20 cellular contexts compared by ENCODE assay signal in genomic region chr2:35708411-35708810, GRCh38.
"Had no signal": no experiment of that assay in that cellular context is flagged by ENCODE, and none has a peak within 500 bp of the region (broad histone marks: within the 10 kb centered on the region; RNA-seq: fewer than 3 reads in every experiment).

No MANE protein-coding gene starts in this region.

- H3K9me3 ChIP-seq: SJSA1 had no signal

- H3K27me3 ChIP-seq: SJSA1 had no signal

- H3K27ac ChIP-seq: RWPE1, SJSA1, SK-N-MC had no signal

- DNase-seq: KBM-7, MV-4-11, NCI-H1048, NCI-H1105, NCI-H1417, NCI-H1436 treated with DMSO at 0.1 percent for 48 hours, NCI-H1694, NCI-H187 treated with DMSO at 0.1 percent for 48 hours, NCI-H2081, NCI-H2107, NCI-H2227 treated with DMSO at 0.1 percent for 48 hours, NCI-H524, NCI-H526 treated with DMSO at 0.1 percent for 48 hours, NCI-H748 treated with DMSO at 0.1 percent for 48 hours, PC-3, SHP77 had no signal

- ATAC-seq: Panc1, PC-3 had no signal

- H3K4me1 ChIP-seq: SJSA1 had no signal

- H3K4me3 ChIP-seq: SJSA1, SK-N-MC had no signal

- H3K36me3 ChIP-seq: SJSA1 had no signal
